In genomic region chr16:35391328-35391727, GRCh38 we compare ENCODE assay signal across 9 cellular contexts.
DNase-seq lines count a peak whose midpoint lies in the region; ATAC-seq, FAIRE-seq and TF ChIP-seq lines count a peak whose summit lies in the region.
"Had no signal": no experiment of that assay in that cellular context is flagged by ENCODE, and none has a peak within 500 bp of the region (broad histone marks: within the 10 kb centered on the region; RNA-seq: fewer than 3 reads in every experiment).

No MANE protein-coding gene starts in this region.

- H3K9me3 ChIP-seq in pancreas, result no peaks in the 10 kb centered on the region
- H3K9me3 ChIP-seq: thoracic aorta had no signal

- H3K4me1 Mint-ChIP-seq in natural killer cell (no peaks in the 10 kb centered on the region), mesothelial cell of epicardium (no peaks in the 10 kb centered on the region)

- 33 to 38% methylated on average over 10 of the region's 10 CpGs for WGBS in pancreas, 2 donors

- H3K9me3 Mint-ChIP-seq in natural killer cell (peaks cover 4 to 6% of the 10 kb centered on the region in 2 donors), mesothelial cell of epicardium (peaks cover 43% of the 10 kb centered on the region)

- no peak overlapping the region for H3K27ac ChIP-seq in pancreas
- H3K27ac ChIP-seq: thoracic aorta had no signal

- FAIRE-seq in pancreas (lab: Jason Lieb, UNC), result no peak

- intact Hi-C loops in pancreas (cut with DNase I) (no loop called here), natural killer cell (cut with micrococcal nuclease) (no loop called here)

- no peaks in the 10 kb centered on the region for H3K27me3 ChIP-seq in pancreas

- H3K27me3 Mint-ChIP-seq in natural killer cell (ENCODE audit: low read depth in 2 of 2), result no peaks in the 10 kb centered on the region
- H3K27me3 Mint-ChIP-seq in mesothelial cell of epicardium (ENCODE audit: low read depth), result no peaks in the 10 kb centered on the region

- no peak overlapping the region for H3K27ac Mint-ChIP-seq in natural killer cell
- H3K27ac Mint-ChIP-seq in mesothelial cell of epicardium, result no peak overlapping the region

- H3K36me3 Mint-ChIP-seq in natural killer cell (peaks cover 9% of the 10 kb centered on the region), mesothelial cell of epicardium (peaks cover 1% of the 10 kb centered on the region)

- H3K4me1 ChIP-seq in pancreas, result no peaks in the 10 kb centered on the region

- TF ChIP-seq CTCF in GM12875 (IDR thresholded peaks at IDR 0.05; ENCODE audit: borderline replicate concordance, insufficient read depth, low read depth, low read length), result peak; percentile 59; the same call in 1 of the 2 replicates
- TF ChIP-seq CTCF in epithelial cell of esophagus (IDR thresholded peaks at IDR 0.05; ENCODE audit: insufficient read depth, low read depth, low read length, missing control alignments), result peak; percentile 56
- peak in 3 of 4 donors; percentile 20 to 55 (median 52) for TF ChIP-seq CTCF in pancreas (IDR thresholded peaks at IDR 0.05)
- no peak for TF ChIP-seq CTCF in natural killer cell (IDR thresholded peaks at IDR 0.05)
- TF ChIP-seq CTCF in mesothelial cell of epicardium (IDR thresholded peaks at IDR 0.05; ENCODE audit: unreplicated experiment), result no peak

- DNase-seq in Ammon's horn (ENCODE audit: low spot score) (peak; percentile 33), NCI-H82 (lab: John Stamatoyannopoulos, UW) (peak; percentile 76), epithelial cell of esophagus (ENCODE audit: low read depth) (peak; percentile 62), pancreas (peak in 5 of 6 donors; percentile 15 to 75 (median 55)), natural killer cell (no peak), mesothelial cell of epicardium (ENCODE audit: low spot score in 2 of 2, unreplicated experiment in 2 of 2) (no peak)

- no peaks in the 10 kb centered on the region for H3K36me3 ChIP-seq in pancreas
- H3K36me3 ChIP-seq: thoracic aorta had no signal

- H3K4me3 ChIP-seq in GM12875 (ENCODE audit: low read depth, low read length) (no peak overlapping the region), epithelial cell of esophagus (ENCODE audit: low read length) (no peak overlapping the region), pancreas (no peak overlapping the region)
- H3K4me3 ChIP-seq: thoracic aorta had no signal

- H3K4me3 Mint-ChIP-seq in natural killer cell (no peak overlapping the region), mesothelial cell of epicardium (no peak overlapping the region)

- ATAC-seq in pancreas (peak in 3 of 4 donors; percentile 57 to 64 (median 60)), GM21576 (IDR thresholded peaks at IDR 0.05; ENCODE audit: unreplicated experiment) (no peak), natural killer cell (no peak)

Comparison
In these comparisons a context has a peak if more than half of its experiments do, and no peak if none do; other contexts are left out.
1. DNase-seq: peak in Ammon's horn (single experiment), NCI-H82 (single experiment), epithelial cell of esophagus (single experiment) and pancreas (5 of 6); none in natural killer cell (single experiment) and mesothelial cell of epicardium (0 of 2).
2. CTCF ChIP-seq: peak in GM12875 (single experiment), epithelial cell of esophagus (single experiment) and pancreas (3 of 4); none in natural killer cell (single experiment) and mesothelial cell of epicardium (single experiment).
3. ATAC-seq: peak in pancreas (3 of 4); none in GM21576 (single experiment) and natural killer cell (0 of 3).